Comparison of ENCODE assay signal across 35 cellular contexts in the genomic region with DNA sequence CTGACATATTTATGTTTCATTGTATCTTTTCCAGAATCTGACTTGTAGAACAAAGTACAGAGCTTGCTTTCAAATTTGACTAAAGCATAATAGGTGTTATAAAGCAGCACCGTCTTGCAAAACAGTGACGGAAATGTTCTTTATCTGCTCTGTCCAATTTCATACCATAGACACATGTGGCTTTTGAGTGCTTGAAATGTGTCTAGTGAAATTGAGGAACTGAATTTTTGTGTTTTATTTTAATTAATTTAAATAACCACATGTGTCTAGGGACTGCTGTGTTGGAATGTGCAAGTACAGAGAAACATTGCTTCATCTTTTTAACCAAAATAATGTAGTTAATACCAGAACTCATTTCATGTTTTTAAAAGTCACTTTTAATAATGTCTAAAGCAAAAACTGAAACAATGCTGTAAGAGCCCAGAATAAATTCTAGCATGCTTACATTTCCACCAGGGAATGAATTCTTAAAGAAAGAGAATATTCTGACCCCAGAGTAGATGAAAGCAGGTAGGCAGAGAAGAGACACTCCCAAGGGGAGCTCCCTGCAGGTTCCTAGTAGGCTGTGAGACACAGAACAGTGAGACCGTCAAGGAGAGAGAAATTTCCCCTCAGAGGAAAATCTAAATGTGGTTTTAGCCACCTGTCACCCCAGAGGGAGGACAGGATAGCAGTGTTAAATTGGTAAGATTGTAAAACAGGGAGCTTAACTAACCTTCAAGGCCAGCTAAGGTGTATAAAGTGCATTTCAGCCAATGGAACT.
DNase-seq lines count a peak whose midpoint lies in the region; ATAC-seq and TF ChIP-seq lines count a peak whose summit lies in the region.
"Had no signal": no experiment of that assay in that cellular context is flagged by ENCODE, and none has a peak within 500 bp of the region (broad histone marks: within the 10 kb centered on the region; RNA-seq: fewer than 3 reads in every experiment).

No MANE protein-coding gene starts in this region.

- POLR2A ChIA-PET in activated B cell treated with CpG ODN at 0.5 μM for 24 hours (lab: Charles Lee), result no interaction called here

- peak; percentile 44 for ATAC-seq in GM21423 (IDR thresholded peaks at IDR 0.05; ENCODE audit: unreplicated experiment)
- peak; percentile 64 for ATAC-seq in HG02981 (IDR thresholded peaks at IDR 0.05; ENCODE audit: unreplicated experiment)
- ATAC-seq in activated B cell treated with CpG ODN at 0.5 μM for 24 hours (ENCODE audit: low read depth), result peak; percentile 67
- no peak for ATAC-seq in HG03457 (IDR thresholded peaks at IDR 0.05; ENCODE audit: unreplicated experiment)
- no peak for ATAC-seq in GM19397 (IDR thresholded peaks at IDR 0.05; ENCODE audit: unreplicated experiment)
- ATAC-seq: activated CD4-positive, CD25-positive, alpha-beta regulatory T cell treated with anti-CD3 and anti-CD28 coated beads, Interleukin-2, amount 50 U/mL, for 24 hours; activated naive CD8-positive, alpha-beta T cell treated with anti-CD3 and anti-CD28 coated beads, Interleukin-2, amount 50 U/mL, for 24 hours; left cardiac atrium; right lobe of liver; Right ventricle myocardium inferior had no signal

- DNase-seq in activated B cell treated with CpG ODN at 0.5 μM for 24 hours (no peak), DMS114 treated with DMSO at 0.1 percent for 48 hours (lab: John Stamatoyannopoulos, UW; ENCODE audit: unreplicated experiment) (no peak), SIG-M5 (lab: John Stamatoyannopoulos, UW) (no peak)
- DNase-seq: activated CD4-positive, alpha-beta T cell treated with anti-CD3 and anti-CD28 coated beads, Interleukin-2, amount 50 U/mL, for 48 hours; activated naive CD4-positive, alpha-beta T cell; activated naive CD8-positive, alpha-beta T cell treated with anti-CD3 and anti-CD28 coated beads, Interleukin-2, amount 50 U/mL, for 24 hours; caudate nucleus; CD4-positive, alpha-beta T cell; effector CD8-positive, alpha-beta T cell; EL; H9; hypothalamus; immature natural killer cell; left cardiac atrium; mammary epithelial cell; MM.1S; NCI-H1417 treated with DMSO at 0.1 percent for 48 hours; NCI-H2081 treated with DMSO at 0.1 percent for 48 hours; NCI-H345; NCI-H69; right lobe of liver; T-helper 2 cell; tibial artery had no signal

- CTCF ChIA-PET in activated B cell treated with CpG ODN at 0.5 μM for 24 hours (lab: Charles Lee), result interaction anchor here (1.6 kb wide), 1 partner anchor 9 kb away, joined by 7 read pairs; no protein-coding TSS in a partner anchor

- H3K27ac ChIP-seq in BLaER1, result no peak overlapping the region
- H3K27ac ChIP-seq: coronary artery, HL-60, KMS-11, neural progenitor cell, right lobe of liver, tibial artery, vagina had no signal

- peaks cover 10% of the 10 kb centered on the region for H3K4me1 ChIP-seq in BLaER1
- H3K4me1 ChIP-seq: neural progenitor cell, right lobe of liver, tibial artery, vagina had no signal

- no peaks in the 10 kb centered on the region for H3K9me3 Mint-ChIP-seq in activated B cell treated with CpG ODN at 0.5 μM for 24 hours
- H3K9me3 Mint-ChIP-seq: activated naive CD8-positive, alpha-beta T cell treated with anti-CD3 and anti-CD28 coated beads, Interleukin-2, amount 50 U/mL, for 24 hours; CD4-positive, alpha-beta T cell; H9; immature natural killer cell; neural progenitor cell had no signal

- H3K4me2 ChIP-seq in BLaER1, result peak overlapping the region; percentile 24; the same call in 1 of the 2 replicates
- H3K4me2 ChIP-seq: KMS-11, neural progenitor cell had no signal

- peaks cover 20% of the 10 kb centered on the region for H3K27me3 Mint-ChIP-seq in activated B cell treated with CpG ODN at 0.5 μM for 24 hours

- no peak overlapping the region for H3K4me3 ChIP-seq in BLaER1
- H3K4me3 ChIP-seq: coronary artery, neural progenitor cell, right lobe of liver, tibial artery, vagina had no signal

- H3K4me3 Mint-ChIP-seq in activated B cell treated with CpG ODN at 0.5 μM for 24 hours, result no peak overlapping the region
- H3K4me3 Mint-ChIP-seq: activated naive CD8-positive, alpha-beta T cell treated with anti-CD3 and anti-CD28 coated beads, Interleukin-2, amount 50 U/mL, for 24 hours; CD4-positive, alpha-beta T cell; H9; immature natural killer cell; neural progenitor cell had no signal

- H3K9ac ChIP-seq in BLaER1, result no peak overlapping the region
- H3K9ac ChIP-seq: KMS-11, neural progenitor cell had no signal

- H3K36me3 ChIP-seq in BLaER1, result no peaks in the 10 kb centered on the region
- H3K36me3 ChIP-seq: neural progenitor cell, right lobe of liver, tibial artery, vagina had no signal

- no peaks in the 10 kb centered on the region for H3K36me3 Mint-ChIP-seq in activated B cell treated with CpG ODN at 0.5 μM for 24 hours (ENCODE audit: low read depth)
- H3K36me3 Mint-ChIP-seq: immature natural killer cell, neural progenitor cell had no signal

- peaks cover 4% of the 10 kb centered on the region for H3K4me1 Mint-ChIP-seq in activated B cell treated with CpG ODN at 0.5 μM for 24 hours
- H3K4me1 Mint-ChIP-seq: activated naive CD8-positive, alpha-beta T cell treated with anti-CD3 and anti-CD28 coated beads, Interleukin-2, amount 50 U/mL, for 24 hours; immature natural killer cell had no signal

- intact Hi-C loops in activated B cell treated with CpG ODN at 0.5 μM for 24 hours (cut with micrococcal nuclease), result no loop called here

- H3K9me3 ChIP-seq in BLaER1, result no peaks in the 10 kb centered on the region
- H3K9me3 ChIP-seq: right lobe of liver, tibial artery, vagina had no signal

- no peak overlapping the region for H3K27ac Mint-ChIP-seq in activated B cell treated with CpG ODN at 0.5 μM for 24 hours
- H3K27ac Mint-ChIP-seq: activated naive CD8-positive, alpha-beta T cell treated with anti-CD3 and anti-CD28 coated beads, Interleukin-2, amount 50 U/mL, for 24 hours; CD4-positive, alpha-beta T cell; H9; immature natural killer cell; neural progenitor cell had no signal

- H3K27me3 ChIP-seq in BLaER1, result no peaks in the 10 kb centered on the region
- H3K27me3 ChIP-seq: neural progenitor cell, right lobe of liver, vagina had no signal

- no peaks in the 10 kb centered on the region for H4K20me1 ChIP-seq in BLaER1

- TF ChIP-seq CTCF in activated B cell treated with CpG ODN at 0.5 μM for 24 hours (IDR thresholded peaks at IDR 0.05), result no peak

Comparison
In these comparisons a context has a peak if more than half of its experiments do, and no peak if none do; other contexts are left out.
1. ATAC-seq: peak in GM21423 (single experiment), HG02981 (single experiment) and activated B cell treated with CpG ODN at 0.5 μM for 24 hours (single experiment); none in HG03457 (single experiment) and GM19397 (single experiment).